ENCODE assay signal across 8 cellular contexts in the genomic region with DNA sequence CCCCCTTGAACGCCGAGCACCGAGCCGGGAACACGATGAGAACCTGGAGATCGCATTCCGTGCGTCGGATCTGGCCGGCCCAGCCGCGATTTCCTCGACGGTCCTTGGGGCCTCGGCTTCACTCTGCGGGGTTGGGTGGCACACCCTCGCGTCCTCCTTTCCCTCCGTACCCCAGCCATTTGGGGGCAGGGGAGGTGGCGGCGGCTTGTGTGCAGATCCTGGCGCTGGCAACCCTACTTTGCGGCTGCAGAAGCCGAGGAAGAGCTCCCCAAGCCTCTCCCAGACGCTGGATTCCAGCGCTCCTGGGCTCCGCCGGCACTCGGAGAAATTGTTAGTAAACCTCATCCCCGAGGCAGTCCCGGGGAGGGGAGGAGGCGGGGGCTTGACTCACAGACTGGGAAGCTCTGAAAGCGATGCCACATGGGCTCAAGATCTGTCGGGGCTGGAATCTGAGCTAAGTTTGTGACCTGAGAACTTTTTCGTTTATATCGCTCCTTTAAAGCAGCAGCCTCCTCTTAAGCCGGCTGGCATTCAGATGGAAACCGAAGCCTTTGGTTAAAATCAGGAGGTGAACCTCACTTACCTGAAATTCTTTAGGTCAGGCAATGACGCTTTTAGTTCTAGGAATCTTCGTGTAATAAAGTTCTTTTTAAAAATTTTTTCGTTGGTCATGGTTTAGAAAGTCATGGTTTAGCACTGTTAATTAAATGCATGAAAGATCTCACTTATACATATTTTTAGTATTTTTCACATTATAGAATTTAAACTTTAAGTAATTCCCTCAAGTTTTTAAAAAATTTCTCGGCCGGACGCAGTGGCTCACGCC.
DNase-seq lines count a peak whose midpoint lies in the region; ATAC-seq and TF ChIP-seq lines count a peak whose summit lies in the region.

No MANE protein-coding gene starts in this region.

- H3K27ac ChIP-seq in HL-60 (replicated peaks): no peak overlapping the region

- H3K27me3 Mint-ChIP-seq in dendritic cell treated with granulocyte-macrophage colony-stimulating factor and Interleukin-4, amounts not matched to agents 40 ng/mL and 50 ng/mL, for 4 days: no peaks in the 10 kb centered on the region

- no peaks in the 10 kb centered on the region for H3K9me3 Mint-ChIP-seq in dendritic cell treated with granulocyte-macrophage colony-stimulating factor and Interleukin-4, amounts not matched to agents 40 ng/mL and 50 ng/mL, for 4 days

- intact Hi-C loops in dendritic cell treated with granulocyte-macrophage colony-stimulating factor and Interleukin-4, amounts not matched to agents 40 ng/mL and 50 ng/mL, for 4 days (cut with micrococcal nuclease): loop anchor here (5.0 kb wide), 1 partner anchor 84 kb away; no protein-coding TSS in a partner anchor

- DNase-seq in DMS 273 (lab: John Stamatoyannopoulos, UW; ENCODE audit: unreplicated experiment) (peak; percentile 89), HL-60 (ENCODE audit: low read depth in 1 of 2, low spot score in 1 of 2) (peak in 1 of 2 experiments; percentile 24), left kidney (ENCODE audit: low read depth, low spot score) (peak; percentile 96), NCI-H128 (lab: John Stamatoyannopoulos, UW; ENCODE audit: unreplicated experiment) (no peak)
- DNase-seq in stimulated activated CD4-positive, alpha-beta T cell treated with anti-CD3 and anti-CD28 coated beads, Interleukin-1b, Interleukin-23, amount 100 ng/mL, for 48 hours: peak; percentile 10

- H3K4me3 ChIP-seq in HL-60 (replicated peaks; ENCODE audit: insufficient read depth, low read length): peak overlapping the region; percentile 62
- peak overlapping the region; percentile 86 for H3K4me3 ChIP-seq in WI38 (ENCODE audit: low read depth, low read length)

- peaks cover 52% of the 10 kb centered on the region for H3K4me1 Mint-ChIP-seq in dendritic cell treated with granulocyte-macrophage colony-stimulating factor and Interleukin-4, amounts not matched to agents 40 ng/mL and 50 ng/mL, for 4 days (ENCODE audit: low read depth)

- H3K27me3 ChIP-seq in HL-60 (ENCODE audit: insufficient read depth, poor library complexity, severe bottlenecking): no peaks in the 10 kb centered on the region

- ATAC-seq in GM21360 (IDR thresholded peaks at IDR 0.05; ENCODE audit: unreplicated experiment): peak; percentile 15

- peak overlapping the region; percentile 94 for H3K27ac Mint-ChIP-seq in dendritic cell treated with granulocyte-macrophage colony-stimulating factor and Interleukin-4, amounts not matched to agents 40 ng/mL and 50 ng/mL, for 4 days

- TF ChIP-seq CTCF in HL-60 (IDR thresholded peaks at IDR 0.05; ENCODE audit: insufficient read depth, low read length): no peak
- no peak for TF ChIP-seq CTCF in WI38 (IDR thresholded peaks at IDR 0.05; ENCODE audit: low read depth, low read length)

- peak overlapping the region; percentile 87 for H3K4me3 Mint-ChIP-seq in dendritic cell treated with granulocyte-macrophage colony-stimulating factor and Interleukin-4, amounts not matched to agents 40 ng/mL and 50 ng/mL, for 4 days

- peaks cover 54% of the 10 kb centered on the region for H3K36me3 Mint-ChIP-seq in dendritic cell treated with granulocyte-macrophage colony-stimulating factor and Interleukin-4, amounts not matched to agents 40 ng/mL and 50 ng/mL, for 4 days (ENCODE audit: low read depth)
